ENCODE assay signal across 8 cellular contexts in genomic region chr18:31942999-31943894, GRCh38. TPM values are rescaled to one million over a fixed set of nuclear protein-coding genes. Genes with fewer than 3 reads are reported as not detected.
DNase-seq lines count a peak whose midpoint lies in the region; ATAC-seq and TF ChIP-seq lines count a peak whose summit lies in the region.

TSS of gene TRAPPC8 (minus strand) at chr18:31943128. CDS start at chr18:31942764, 364 bp downstream.

- H3K36me3 ChIP-seq in RWPE2 (ENCODE audit: low read depth): peaks cover 11% of the 10 kb centered on the region; the same call in 1 of the 2 replicates

- H3K27ac Mint-ChIP-seq in nephron: peak within 1 kb of the TSS; percentile 98 to 100 (median 100)
- H3K27ac Mint-ChIP-seq in stimulated activated naive CD8-positive, alpha-beta T cell treated with anti-CD3 and anti-CD28 coated beads, Interleukin-15, Interleukin-2, amounts not matched to agents 100 ng/mL and 50 ng/mL, for 24 hours: peak within 1 kb of the TSS; percentile 98

- ATAC-seq in RWPE2 (ENCODE audit: low read depth): peak; percentile 90

- H3K27ac ChIP-seq in RWPE2 (ENCODE audit: poor library complexity, severe bottlenecking): peak within 1 kb of the TSS; percentile 74

- H3K4me3 ChIP-seq in RWPE2 (ENCODE audit: severe bottlenecking): peak within 1 kb of the TSS; percentile 98
- H3K4me3 ChIP-seq in fibroblast of pulmonary artery (replicated peaks; ENCODE audit: low read depth, low read length): peak within 1 kb of the TSS; percentile 95

- peaks cover 21% of the 10 kb centered on the region for H3K27me3 Mint-ChIP-seq in nephron (ENCODE audit: low read depth)
- no peaks in the 10 kb centered on the region for H3K27me3 Mint-ChIP-seq in stimulated activated naive CD8-positive, alpha-beta T cell treated with anti-CD3 and anti-CD28 coated beads, Interleukin-15, Interleukin-2, amounts not matched to agents 100 ng/mL and 50 ng/mL, for 24 hours

- peak within 1 kb of the TSS; percentile 100 for H3K4me3 Mint-ChIP-seq in nephron
- peak within 1 kb of the TSS; percentile 100 for H3K4me3 Mint-ChIP-seq in stimulated activated naive CD8-positive, alpha-beta T cell treated with anti-CD3 and anti-CD28 coated beads, Interleukin-15, Interleukin-2, amounts not matched to agents 100 ng/mL and 50 ng/mL, for 24 hours

- peaks cover 8% of the 10 kb centered on the region for H3K36me3 Mint-ChIP-seq in nephron (ENCODE audit: low read depth)
- peaks cover 13% of the 10 kb centered on the region for H3K36me3 Mint-ChIP-seq in stimulated activated naive CD8-positive, alpha-beta T cell treated with anti-CD3 and anti-CD28 coated beads, Interleukin-15, Interleukin-2, amounts not matched to agents 100 ng/mL and 50 ng/mL, for 24 hours (ENCODE audit: low read depth)

- DNase-seq in ELR (ENCODE audit: low read depth) (peak; percentile 99), H4 (ENCODE audit: low spot score) (peak; percentile 97), LoVo (ENCODE audit: low spot score) (peak; percentile 97), RWPE2 (ENCODE audit: low spot score) (peak; percentile 98), fibroblast of pulmonary artery (ENCODE audit: low read depth) (peak; percentile 99)
- peak; percentile 85 for DNase-seq in activated T-helper 9 cell treated with anti-CD3 and anti-CD28 coated beads, Interleukin-2, amount 50 U/mL, for 16 hours (ENCODE audit: low read depth)

- H3K4me1 Mint-ChIP-seq in nephron: peaks cover 40% of the 10 kb centered on the region
- H3K4me1 Mint-ChIP-seq in stimulated activated naive CD8-positive, alpha-beta T cell treated with anti-CD3 and anti-CD28 coated beads, Interleukin-15, Interleukin-2, amounts not matched to agents 100 ng/mL and 50 ng/mL, for 24 hours (ENCODE audit: low read depth): peaks cover 54% of the 10 kb centered on the region

- no peaks in the 10 kb centered on the region for H3K9me3 ChIP-seq in RWPE2 (ENCODE audit: severe bottlenecking)

- H3K27me3 ChIP-seq in RWPE2 (ENCODE audit: insufficient read depth, poor library complexity, severe bottlenecking): no peaks in the 10 kb centered on the region

- H3K9me3 Mint-ChIP-seq in nephron: no peaks in the 10 kb centered on the region
- H3K9me3 Mint-ChIP-seq in stimulated activated naive CD8-positive, alpha-beta T cell treated with anti-CD3 and anti-CD28 coated beads, Interleukin-15, Interleukin-2, amounts not matched to agents 100 ng/mL and 50 ng/mL, for 24 hours: no peaks in the 10 kb centered on the region

- peaks cover 8% of the 10 kb centered on the region for H3K4me1 ChIP-seq in RWPE2 (ENCODE audit: insufficient read depth, poor library complexity, severe bottlenecking)

- TF ChIP-seq CTCF in RWPE2 (IDR thresholded peaks at IDR 0.05; ENCODE audit: poor library complexity, severe bottlenecking) (peak; percentile 8), fibroblast of pulmonary artery (IDR thresholded peaks at IDR 0.05; ENCODE audit: low read length, missing control alignments) (no peak), nephron (IDR thresholded peaks at IDR 0.05; ENCODE audit: unreplicated experiment in 3 of 3) (no peak)

RNA-seq across cellular contexts. Expression of gene TRAPPC8, which starts in this region (rescaled TPM):
- total RNA-seq in H4 (2014; rRNA removed; shearing (Covaris generic)): 18.9 and 24.3 TPM in 2 replicates

Comparison
In these comparisons a context has a peak if more than half of its experiments do, and no peak if none do; other contexts are left out.
1. Peak in every context shown above with its lines: DNase-seq, ATAC-seq, H3K4me3 ChIP-seq and H3K27ac ChIP-seq.